Comparison of ENCODE assay signal across 19 cellular contexts in genomic region chr1:185478878-185479277, GRCh38.
"Had no signal": no experiment of that assay in that cellular context is flagged by ENCODE, and none has a peak within 500 bp of the region (broad histone marks: within the 10 kb centered on the region; RNA-seq: fewer than 3 reads in every experiment).

No MANE protein-coding gene starts in this region.

- H3K27ac Mint-ChIP-seq: natural killer cell treated with Interleukin-12 subunit alpha and Interleukin-12 subunit beta and Interleukin-15 and Interleukin-18, amount 100 ng/mL, for 72 hours; stimulated activated naive CD8-positive, alpha-beta T cell treated with anti-CD3 and anti-CD28 coated beads, Interleukin-15, Interleukin-2, amounts not matched to agents 100 ng/mL and 50 ng/mL, for 24 hours had no signal

- H3K4me3 Mint-ChIP-seq: activated naive CD8-positive, alpha-beta T cell treated with anti-CD3 and anti-CD28 coated beads for 36 hours; natural killer cell treated with Interleukin-12 subunit alpha and Interleukin-12 subunit beta and Interleukin-15 and Interleukin-18, amount 100 ng/mL, for 72 hours; stimulated activated naive CD8-positive, alpha-beta T cell treated with anti-CD3 and anti-CD28 coated beads, Interleukin-15, Interleukin-2, amounts not matched to agents 100 ng/mL and 50 ng/mL, for 24 hours had no signal

- DNase-seq: activated CD4-positive, alpha-beta T cell treated with anti-CD3 and anti-CD28 coated beads for 48 hours; activated CD8-positive, alpha-beta memory T cell treated with anti-CD3 and anti-CD28 coated beads, Interleukin-2, amount 50 U/mL, for 4 hours; activated gamma-delta T cell treated with Interleukin-2 at 50 U/mL for 16 hours; activated naive CD8-positive, alpha-beta T cell treated with anti-CD3 and anti-CD28 coated beads for 36 hours; activated T-cell treated with anti-CD3 and anti-CD28 coated beads, Interleukin-2, amount 50 U/mL, for 48 hours; amygdala; dermis blood vessel endothelial cell; effector memory CD4-positive, alpha-beta T cell; esophagus squamous epithelium; mesenchymal stem cell; stimulated activated CD4-positive, alpha-beta T cell treated with anti-CD3 and anti-CD28 coated beads, Interleukin-2, amount 100 ng/mL, for 24 hours; SW 1271 had no signal

- H3K9me3 Mint-ChIP-seq: activated naive CD8-positive, alpha-beta T cell treated with anti-CD3 and anti-CD28 coated beads for 36 hours; natural killer cell treated with Interleukin-12 subunit alpha and Interleukin-12 subunit beta and Interleukin-15 and Interleukin-18, amount 100 ng/mL, for 72 hours; stimulated activated naive CD8-positive, alpha-beta T cell treated with anti-CD3 and anti-CD28 coated beads, Interleukin-15, Interleukin-2, amounts not matched to agents 100 ng/mL and 50 ng/mL, for 24 hours had no signal

- H3K36me3 Mint-ChIP-seq: activated naive CD8-positive, alpha-beta T cell treated with anti-CD3 and anti-CD28 coated beads for 36 hours; natural killer cell treated with Interleukin-12 subunit alpha and Interleukin-12 subunit beta and Interleukin-15 and Interleukin-18, amount 100 ng/mL, for 72 hours had no signal

- H3K27me3 Mint-ChIP-seq: activated naive CD8-positive, alpha-beta T cell treated with anti-CD3 and anti-CD28 coated beads for 36 hours; natural killer cell treated with Interleukin-12 subunit alpha and Interleukin-12 subunit beta and Interleukin-15 and Interleukin-18, amount 100 ng/mL, for 72 hours; stimulated activated naive CD8-positive, alpha-beta T cell treated with anti-CD3 and anti-CD28 coated beads, Interleukin-15, Interleukin-2, amounts not matched to agents 100 ng/mL and 50 ng/mL, for 24 hours had no signal

- H3K9me3 ChIP-seq: esophagus squamous epithelium, prostate gland, right atrium auricular region, tibial nerve, vagina had no signal

- H3K27me3 ChIP-seq: cardiac muscle cell, esophagus squamous epithelium, right atrium auricular region, tibial nerve, vagina had no signal

- H3K27ac ChIP-seq: cardiac muscle cell, esophagus squamous epithelium, prostate gland, right atrium auricular region, tibial nerve, vagina had no signal

- H3K4me1 ChIP-seq: prostate gland, vagina had no signal

- H3K36me3 ChIP-seq: cardiac muscle cell, esophagus squamous epithelium, prostate gland, right atrium auricular region, tibial nerve, vagina had no signal

- H3K4me3 ChIP-seq: cardiac muscle cell, esophagus squamous epithelium, prostate gland, right atrium auricular region, tibial nerve, vagina had no signal
